8 cellular contexts compared by ENCODE assay signal in genomic region chr15:40115670-40116093, GRCh38. TPM values are rescaled to one million over a fixed set of nuclear protein-coding genes. Genes with fewer than 3 reads are reported as not detected.
DNase-seq lines count a peak whose midpoint lies in the region; ATAC-seq, FAIRE-seq and TF ChIP-seq lines count a peak whose summit lies in the region.

No MANE protein-coding gene starts in this region.

- FAIRE-seq in HTR-8/SVneo (lab: Jason Lieb, UNC), result no peak

- CTCF ChIA-PET in activated CD4-positive, alpha-beta T cell treated with anti-CD3 and anti-CD28 coated beads for 36 hours (lab: Charles Lee), result interaction anchor here (1.0 to 3.6 kb wide), 4 partner anchors 10 to 160 kb away, joined by 3 to 18 read pairs (median 4); no protein-coding TSS in a partner anchor
- CTCF ChIA-PET in HEK293 (lab: Yijun Ruan, JAX), result interaction anchor here (0.9 kb wide), 1 partner anchor 26 kb away, joined by 3 read pairs; no protein-coding TSS in a partner anchor

- no peaks in the 10 kb centered on the region for H3K9me3 Mint-ChIP-seq in activated CD4-positive, alpha-beta T cell treated with anti-CD3 and anti-CD28 coated beads for 36 hours (ENCODE audit: low read depth)
- H3K9me3 Mint-ChIP-seq in activated T-helper 2 cell treated with anti-CD3 and anti-CD28 coated beads, Interferon-gamma antibody, Interleukin-2, Interleukin-4, amounts not matched to agents 10 μg/mL and 5 μg/mL and 100 μg/mL, durations not matched to agents 14 hours and 24 hours and 36 hours, result no peaks in the 10 kb centered on the region

- peak; percentile 93 for ATAC-seq in activated CD4-positive, alpha-beta T cell treated with anti-CD3 and anti-CD28 coated beads for 36 hours

- no peak overlapping the region for H3K4me3 ChIP-seq in HEK293 (ENCODE audit: low read depth, low read length)

- TF ChIP-seq CTCF in HEK293 (tag by site-specific recombination; IDR thresholded peaks at IDR 0.05), result no peak

- peaks cover 16% of the 10 kb centered on the region for H3K4me1 Mint-ChIP-seq in activated CD4-positive, alpha-beta T cell treated with anti-CD3 and anti-CD28 coated beads for 36 hours
- H3K4me1 Mint-ChIP-seq in activated T-helper 2 cell treated with anti-CD3 and anti-CD28 coated beads, Interferon-gamma antibody, Interleukin-2, Interleukin-4, amounts not matched to agents 10 μg/mL and 5 μg/mL and 100 μg/mL, durations not matched to agents 14 hours and 24 hours and 36 hours (ENCODE audit: low read depth), result peaks cover 27% of the 10 kb centered on the region

- no peaks in the 10 kb centered on the region; the same call in 1 of the 2 replicates for H3K4me1 ChIP-seq in HEK293 (ENCODE audit: control insufficient read depth, insufficient read depth, low read length)

- peaks cover 2% of the 10 kb centered on the region for H3K27me3 Mint-ChIP-seq in activated CD4-positive, alpha-beta T cell treated with anti-CD3 and anti-CD28 coated beads for 36 hours
- H3K27me3 Mint-ChIP-seq in activated T-helper 2 cell treated with anti-CD3 and anti-CD28 coated beads, Interferon-gamma antibody, Interleukin-2, Interleukin-4, amounts not matched to agents 10 μg/mL and 5 μg/mL and 100 μg/mL, durations not matched to agents 14 hours and 24 hours and 36 hours (ENCODE audit: low read depth), result peaks cover 5% of the 10 kb centered on the region

- H3K36me3 ChIP-seq in HEK293 (ENCODE audit: control insufficient read depth in 2 of 2, insufficient read depth in 1 of 2, low read length in 2 of 2), result no peaks in the 10 kb centered on the region

- DNase-seq in activated CD4-positive, alpha-beta T cell treated with anti-CD3 and anti-CD28 coated beads for 36 hours, result peak; percentile 78
- DNase-seq in activated CD4-positive, alpha-beta T cell treated with anti-CD3 and anti-CD28 coated beads, Interleukin-2, amount 50 U/mL, for 1 hour, result no peak
- peak; percentile 59 for DNase-seq in M059J (ENCODE audit: low read depth)
- peak; percentile 61 for DNase-seq in activated T-helper 2 cell treated with anti-CD3 and anti-CD28 coated beads, Interferon-gamma antibody, Interleukin-2, Interleukin-4, amounts not matched to agents 10 μg/mL and 5 μg/mL and 100 μg/mL, durations not matched to agents 14 hours and 24 hours and 36 hours (ENCODE audit: low spot score)
- peak; percentile 60 for DNase-seq in mucosa of gallbladder (ENCODE audit: low spot score)
- DNase-seq in DMS79 treated with DMSO at 0.1 percent for 48 hours (lab: John Stamatoyannopoulos, UW), result no peak
- DNase-seq in HTR-8/SVneo (ENCODE audit: insufficient read length, low spot score), result no peak

- H3K4me3 Mint-ChIP-seq in activated CD4-positive, alpha-beta T cell treated with anti-CD3 and anti-CD28 coated beads for 36 hours, result no peak overlapping the region
- no peak overlapping the region for H3K4me3 Mint-ChIP-seq in activated T-helper 2 cell treated with anti-CD3 and anti-CD28 coated beads, Interferon-gamma antibody, Interleukin-2, Interleukin-4, amounts not matched to agents 10 μg/mL and 5 μg/mL and 100 μg/mL, durations not matched to agents 14 hours and 24 hours and 36 hours (ENCODE audit: low read depth)

- H3K9me3 ChIP-seq in HEK293 (ENCODE audit: control insufficient read depth, insufficient read depth, low read depth, low read length), result no peaks in the 10 kb centered on the region

- no peak overlapping the region for H3K27ac ChIP-seq in HEK293 (ENCODE audit: extremely low read depth, low read depth, low read length)

- H3K36me3 Mint-ChIP-seq in activated CD4-positive, alpha-beta T cell treated with anti-CD3 and anti-CD28 coated beads for 36 hours (ENCODE audit: low read depth), result no peaks in the 10 kb centered on the region
- H3K36me3 Mint-ChIP-seq in activated T-helper 2 cell treated with anti-CD3 and anti-CD28 coated beads, Interferon-gamma antibody, Interleukin-2, Interleukin-4, amounts not matched to agents 10 μg/mL and 5 μg/mL and 100 μg/mL, durations not matched to agents 14 hours and 24 hours and 36 hours (ENCODE audit: low read depth), result no peaks in the 10 kb centered on the region

- peak overlapping the region; percentile 88 for H3K27ac Mint-ChIP-seq in activated CD4-positive, alpha-beta T cell treated with anti-CD3 and anti-CD28 coated beads for 36 hours
- peak overlapping the region; percentile 87 for H3K27ac Mint-ChIP-seq in activated T-helper 2 cell treated with anti-CD3 and anti-CD28 coated beads, Interferon-gamma antibody, Interleukin-2, Interleukin-4, amounts not matched to agents 10 μg/mL and 5 μg/mL and 100 μg/mL, durations not matched to agents 14 hours and 24 hours and 36 hours

- POLR2A ChIA-PET in activated CD4-positive, alpha-beta T cell treated with anti-CD3 and anti-CD28 coated beads for 36 hours (lab: Charles Lee), result interaction anchor here (0.7 to 0.9 kb wide), 2 partner anchors 9 to 67 kb away, joined by 4 to 5 read pairs; no protein-coding TSS in a partner anchor
- POLR2A ChIA-PET in HEK293 (lab: Yijun Ruan, JAX), result interaction anchor here (0.5 to 1.2 kb wide), 2 partner anchors 10 to 381 kb away, joined by 4 read pairs; no protein-coding TSS in a partner anchor

- intact Hi-C loops in activated CD4-positive, alpha-beta T cell treated with anti-CD3 and anti-CD28 coated beads for 36 hours (cut with DNase I, micrococcal nuclease), result no loop called here
- intact Hi-C loops in activated T-helper 2 cell treated with anti-CD3 and anti-CD28 coated beads, Interferon-gamma antibody, Interleukin-2, Interleukin-4, amounts not matched to agents 10 μg/mL and 5 μg/mL and 100 μg/mL, durations not matched to agents 14 hours and 24 hours and 36 hours (cut with micrococcal nuclease), result no loop called here

TF ChIP-seq in HEK293, 187 proteins besides CTCF, POLR2A, EP300 and RAD21 (continues in another document):
- TF ChIP-seq MZF1 (tag by site-specific recombination; IDR thresholded peaks at IDR 0.05; ENCODE audit: borderline replicate concordance) (no peak), ZSCAN16 (tag by site-specific recombination; IDR thresholded peaks at IDR 0.05) (no peak), GLIS1 (tag by site-specific recombination; IDR thresholded peaks at IDR 0.05) (no peak), SCRT2 (tag by site-specific recombination; IDR thresholded peaks at IDR 0.05) (peak; percentile 99), ZBTB11 (tag by site-specific recombination; conservative IDR thresholded peaks at IDR 0.05; ENCODE audit: low read depth) (no peak), ZNF148 (tag by site-specific recombination; IDR thresholded peaks at IDR 0.05; ENCODE audit: borderline replicate concordance) (no peak), ZFP69B (tag by site-specific recombination; IDR thresholded peaks at IDR 0.05) (peak; percentile 59), ZNF239 (tag by site-specific recombination; IDR thresholded peaks at IDR 0.05) (no peak), OVOL3 (tag by site-specific recombination; IDR thresholded peaks at IDR 0.05) (no peak)

RNA-seq across cellular contexts. Expression of gene BMF, which starts 7.0 kb away (rescaled TPM):
- total RNA-seq in activated CD4-positive, alpha-beta T cell treated with anti-CD3 and anti-CD28 coated beads for 36 hours, result 1 to 10 TPM; 7.6 to 8.4 TPM
- total RNA-seq in M059J (2014; rRNA removed; shearing (Covaris generic)), result 5.4 and 12.1 TPM in 2 replicates
- 16.1 and 17.9 TPM in 2 replicates for total RNA-seq in activated T-helper 2 cell treated with anti-CD3 and anti-CD28 coated beads, Interferon-gamma antibody, Interleukin-2, Interleukin-4, amounts not matched to agents 10 μg/mL and 5 μg/mL and 100 μg/mL, durations not matched to agents 14 hours and 24 hours and 36 hours
- 36.2 TPM for total RNA-seq in mucosa of gallbladder

RNA-seq across cellular contexts. Expression of gene BUB1B, which starts 45.2 kb away (rescaled TPM):
- total RNA-seq in activated CD4-positive, alpha-beta T cell treated with anti-CD3 and anti-CD28 coated beads for 36 hours, result 10 to 100 TPM; 95.3 to 99.5 TPM
- 47.1 and 54.0 TPM in 2 replicates for total RNA-seq in M059J (2014; rRNA removed; shearing (Covaris generic))
- total RNA-seq in activated T-helper 2 cell treated with anti-CD3 and anti-CD28 coated beads, Interferon-gamma antibody, Interleukin-2, Interleukin-4, amounts not matched to agents 10 μg/mL and 5 μg/mL and 100 μg/mL, durations not matched to agents 14 hours and 24 hours and 36 hours, result 70.7 and 73.1 TPM in 2 replicates
- 1.4 TPM for total RNA-seq in mucosa of gallbladder

Comparison
In these comparisons a context has a peak if more than half of its experiments do, and no peak if none do; other contexts are left out.
1. DNase-seq: peak in activated CD4-positive, alpha-beta T cell treated with anti-CD3 and anti-CD28 coated beads for 36 hours (single experiment), M059J (single experiment), activated T-helper 2 cell treated with anti-CD3 and anti-CD28 coated beads, Interferon-gamma antibody, Interleukin-2, Interleukin-4, amounts not matched to agents 10 μg/mL and 5 μg/mL and 100 μg/mL, durations not matched to agents 14 hours and 24 hours and 36 hours (single experiment) and mucosa of gallbladder (single experiment); none in activated CD4-positive, alpha-beta T cell treated with anti-CD3 and anti-CD28 coated beads, Interleukin-2, amount 50 U/mL, for 1 hour (single experiment), DMS79 treated with DMSO at 0.1 percent for 48 hours (single experiment) and HTR-8/SVneo (single experiment).
2. RNA of gene BUB1B, which starts 45.2 kb away (total RNA-seq): 95.3 to 99.5 TPM in activated CD4-positive, alpha-beta T cell treated with anti-CD3 and anti-CD28 coated beads for 36 hours, 70.7 to 73.1 TPM in activated T-helper 2 cell treated with anti-CD3 and anti-CD28 coated beads, Interferon-gamma antibody, Interleukin-2, Interleukin-4, amounts not matched to agents 10 μg/mL and 5 μg/mL and 100 μg/mL, durations not matched to agents 14 hours and 24 hours and 36 hours and 47.1 to 54.0 TPM in M059J; 1.4 TPM in mucosa of gallbladder (single experiment); every median in the first group is over 10 times any median in the second.